Comparison of ENCODE assay signal across 21 cellular contexts in genomic region chr12:82366182-82366581, GRCh38. TPM values are rescaled to one million over a fixed set of nuclear protein-coding genes. Genes with fewer than 3 reads are reported as not detected.
DNase-seq lines count a peak whose midpoint lies in the region; ATAC-seq, FAIRE-seq and TF ChIP-seq lines count a peak whose summit lies in the region.
"Had no signal": no experiment of that assay in that cellular context is flagged by ENCODE, and none has a peak within 500 bp of the region (broad histone marks: within the 10 kb centered on the region; RNA-seq: fewer than 3 reads in every experiment).

No MANE protein-coding gene starts in this region.

- DNase-seq in NCI-H2107 treated with DMSO at 0.1 percent for 48 hours (lab: John Stamatoyannopoulos, UW; ENCODE audit: unreplicated experiment) = peak; percentile 14
- no peak for DNase-seq in NCI-H2107 (lab: John Stamatoyannopoulos, UW)
- DNase-seq in activated CD4-positive, alpha-beta memory T cell treated with anti-CD3 and anti-CD28 coated beads, Interleukin-2, amount 10 ng/mL, durations not matched to agents 7 days and 5 days = no peak
- no peak for DNase-seq in nephron progenitor cell
- DNase-seq in stimulated activated naive CD4-positive, alpha-beta T cell treated with Interleukin-2 at 50 U/mL for 16 hours (lab: John Stamatoyannopoulos, UW) = no peak
- DNase-seq: activated CD4-positive, alpha-beta T cell treated with anti-CD3 and anti-CD28 coated beads, Interleukin-2, amount 10 ng/mL, durations not matched to agents 7 days and 5 days; activated naive CD4-positive, alpha-beta T cell treated with anti-CD3 and anti-CD28 coated beads, Interleukin-2, amount 50 U/mL, for 16 hours; activated T-cell treated with anti-CD3 and anti-CD28 coated beads for 4 hours; effector CD8-positive, alpha-beta T cell; foreskin melanocyte; NCI-H1048 had no signal

- peak; percentile 33 for FAIRE-seq in islet of Langerhans (lab: Jason Lieb, UNC)
- FAIRE-seq: K562 had no signal

- no peak for TF ChIP-seq CTCF in OCI-LY3 (IDR thresholded peaks at IDR 0.05; ENCODE audit: low read depth, low read length)
- TF ChIP-seq CTCF in nephron progenitor cell (IDR thresholded peaks at IDR 0.05) = no peak

- no peaks in the 10 kb centered on the region for H3K9me3 Mint-ChIP-seq in activated CD4-positive, alpha-beta memory T cell treated with anti-CD3 and anti-CD28 coated beads, Interleukin-2, amount 10 ng/mL, durations not matched to agents 7 days and 5 days
- H3K9me3 Mint-ChIP-seq in nephron progenitor cell = peaks cover 21% of the 10 kb centered on the region
- H3K9me3 Mint-ChIP-seq: activated CD4-positive, alpha-beta T cell treated with anti-CD3 and anti-CD28 coated beads, Interleukin-2, amount 10 ng/mL, durations not matched to agents 7 days and 5 days; stimulated activated memory B cell treated with anti-CD40 and anti-IgM and Interleukin-4, amounts not matched to agents 10 μg/mL and 1 μg/mL and 100 μg/mL, for 72 hours; type B pancreatic cell had no signal

- H3K4me1 Mint-ChIP-seq in activated CD4-positive, alpha-beta memory T cell treated with anti-CD3 and anti-CD28 coated beads, Interleukin-2, amount 10 ng/mL, durations not matched to agents 7 days and 5 days = peaks cover 1% of the 10 kb centered on the region
- H3K4me1 Mint-ChIP-seq in nephron progenitor cell = peaks cover 8% of the 10 kb centered on the region
- H3K4me1 Mint-ChIP-seq: activated CD4-positive, alpha-beta T cell treated with anti-CD3 and anti-CD28 coated beads, Interleukin-2, amount 10 ng/mL, durations not matched to agents 7 days and 5 days; brain had no signal

- peaks cover 49% of the 10 kb centered on the region for H3K4me1 ChIP-seq in OCI-LY3 (ENCODE audit: low read length)
- H3K4me1 ChIP-seq: SJSA1 had no signal

- no peaks in the 10 kb centered on the region for H4K20me1 ChIP-seq in OCI-LY3 (ENCODE audit: insufficient read depth, low read length)

- H3K79me2 ChIP-seq in OCI-LY3 (ENCODE audit: low read length) = peaks cover 30% of the 10 kb centered on the region

- H3K4me3 ChIP-seq in OCI-LY3 (ENCODE audit: low read length) = peak overlapping the region; percentile 28; the same call in 1 of the 2 replicates
- H3K4me3 ChIP-seq: K562, SJSA1, smooth muscle cell had no signal

- CTCF ChIA-PET in activated CD4-positive, alpha-beta memory T cell treated with anti-CD3 and anti-CD28 coated beads, Interleukin-2, amount 10 ng/mL, durations not matched to agents 7 days and 5 days (lab: Charles Lee) = interaction anchor here (4.6 kb wide), 1 partner anchor 8 kb away, joined by 27 read pairs; the partner anchor contains the start of genes CCDC59 and METTL25

- H3K36me3 ChIP-seq in OCI-LY3 (replicated peaks; ENCODE audit: low read depth, low read length) = no peaks in the 10 kb centered on the region
- H3K36me3 ChIP-seq: SJSA1 had no signal

- no peak overlapping the region for H3K4me3 Mint-ChIP-seq in activated CD4-positive, alpha-beta memory T cell treated with anti-CD3 and anti-CD28 coated beads, Interleukin-2, amount 10 ng/mL, durations not matched to agents 7 days and 5 days
- no peak overlapping the region for H3K4me3 Mint-ChIP-seq in nephron progenitor cell
- H3K4me3 Mint-ChIP-seq: activated CD4-positive, alpha-beta T cell treated with anti-CD3 and anti-CD28 coated beads, Interleukin-2, amount 10 ng/mL, durations not matched to agents 7 days and 5 days; brain; stimulated activated memory B cell treated with anti-CD40 and anti-IgM and Interleukin-4, amounts not matched to agents 10 μg/mL and 1 μg/mL and 100 μg/mL, for 72 hours; type B pancreatic cell had no signal

- no peak overlapping the region for H3K9ac ChIP-seq in OCI-LY3 (ENCODE audit: low read length)
- H3K9ac ChIP-seq: parathyroid adenoma had no signal

- H3K27me3 Mint-ChIP-seq in activated CD4-positive, alpha-beta memory T cell treated with anti-CD3 and anti-CD28 coated beads, Interleukin-2, amount 10 ng/mL, durations not matched to agents 7 days and 5 days = no peaks in the 10 kb centered on the region
- peaks cover 2% of the 10 kb centered on the region for H3K27me3 Mint-ChIP-seq in nephron progenitor cell (ENCODE audit: low read depth, poor library complexity)
- H3K27me3 Mint-ChIP-seq: activated CD4-positive, alpha-beta T cell treated with anti-CD3 and anti-CD28 coated beads, Interleukin-2, amount 10 ng/mL, durations not matched to agents 7 days and 5 days; brain; stimulated activated memory B cell treated with anti-CD40 and anti-IgM and Interleukin-4, amounts not matched to agents 10 μg/mL and 1 μg/mL and 100 μg/mL, for 72 hours; type B pancreatic cell had no signal

- peak overlapping the region; percentile 49 for H3K27ac ChIP-seq in OCI-LY3 (ENCODE audit: low read length)
- H3K27ac ChIP-seq: parathyroid adenoma, SJSA1 had no signal

- no peaks in the 10 kb centered on the region for H3K27me3 ChIP-seq in OCI-LY3 (ENCODE audit: low read depth, low read length)
- H3K27me3 ChIP-seq: SJSA1 had no signal

- H3K36me3 Mint-ChIP-seq in activated CD4-positive, alpha-beta memory T cell treated with anti-CD3 and anti-CD28 coated beads, Interleukin-2, amount 10 ng/mL, durations not matched to agents 7 days and 5 days (ENCODE audit: low read depth) = peaks cover 9% of the 10 kb centered on the region
- peaks cover 22% of the 10 kb centered on the region for H3K36me3 Mint-ChIP-seq in nephron progenitor cell (ENCODE audit: low read depth)

- ATAC-seq in HG02973 (IDR thresholded peaks at IDR 0.05; ENCODE audit: unreplicated experiment) = peak; percentile 59
- ATAC-seq: K562; stimulated activated memory B cell treated with anti-CD40 and anti-IgM and Interleukin-4, amounts not matched to agents 10 μg/mL and 1 μg/mL and 100 μg/mL, for 72 hours had no signal

- no peaks in the 10 kb centered on the region for H3K9me3 ChIP-seq in OCI-LY3 (ENCODE audit: insufficient read depth, low read length)
- H3K9me3 ChIP-seq: SJSA1 had no signal

- peak overlapping the region; percentile 59 for H3K4me2 ChIP-seq in OCI-LY3 (ENCODE audit: low read length)
- H3K4me2 ChIP-seq: smooth muscle cell had no signal

- no peak overlapping the region for H3K27ac Mint-ChIP-seq in activated CD4-positive, alpha-beta memory T cell treated with anti-CD3 and anti-CD28 coated beads, Interleukin-2, amount 10 ng/mL, durations not matched to agents 7 days and 5 days
- H3K27ac Mint-ChIP-seq in nephron progenitor cell = no peak overlapping the region
- H3K27ac Mint-ChIP-seq: activated CD4-positive, alpha-beta T cell treated with anti-CD3 and anti-CD28 coated beads, Interleukin-2, amount 10 ng/mL, durations not matched to agents 7 days and 5 days; brain; stimulated activated memory B cell treated with anti-CD40 and anti-IgM and Interleukin-4, amounts not matched to agents 10 μg/mL and 1 μg/mL and 100 μg/mL, for 72 hours; type B pancreatic cell had no signal

- no peak overlapping the region for H2AFZ ChIP-seq in OCI-LY3 (ENCODE audit: low read depth, low read length)
- H2AFZ ChIP-seq: parathyroid adenoma had no signal

- POLR2A ChIA-PET in activated CD4-positive, alpha-beta memory T cell treated with anti-CD3 and anti-CD28 coated beads, Interleukin-2, amount 10 ng/mL, durations not matched to agents 7 days and 5 days (lab: Charles Lee) = interaction anchor here (2.0 kb wide), 1 partner anchor 8 kb away, joined by 6 read pairs; the partner anchor contains the start of genes CCDC59 and METTL25

RNA-seq across cellular contexts. Expression of gene METTL25, which starts 7.9 kb away (rescaled TPM):
- total RNA-seq in activated CD4-positive, alpha-beta memory T cell treated with anti-CD3 and anti-CD28 coated beads, Interleukin-2, amount 10 ng/mL, durations not matched to agents 7 days and 5 days = 1 to 10 TPM; 7.0 to 8.9 TPM

RNA-seq across cellular contexts. Expression of gene CCDC59, which starts 8.0 kb away (rescaled TPM):
- 10 to 100 TPM; 48.3 to 50.4 TPM for total RNA-seq in activated CD4-positive, alpha-beta memory T cell treated with anti-CD3 and anti-CD28 coated beads, Interleukin-2, amount 10 ng/mL, durations not matched to agents 7 days and 5 days
